8 cellular contexts compared by ENCODE assay signal in genomic region chr1:16906873-16907272, GRCh38.
"Had no signal": no experiment of that assay in that cellular context is flagged by ENCODE, and none has a peak within 500 bp of the region (broad histone marks: within the 10 kb centered on the region; RNA-seq: fewer than 3 reads in every experiment).

No MANE protein-coding gene starts in this region.

- H3K9me3 Mint-ChIP-seq: central memory CD8-positive, alpha-beta T cell had no signal

- H3K4me3 ChIP-seq: lower lobe of right lung, smooth muscle cell, tibial nerve had no signal

- DNase-seq: activated CD4-positive, alpha-beta T cell treated with anti-CD3 and anti-CD28 coated beads, Interleukin-2, amount 50 U/mL, for 4 hours; lower lobe of right lung; midbrain had no signal

- H3K27me3 ChIP-seq: tibial nerve had no signal

- H3K4me2 ChIP-seq: smooth muscle cell had no signal

- H3K4me1 ChIP-seq: lower lobe of right lung had no signal

- H3K4me3 Mint-ChIP-seq: central memory CD8-positive, alpha-beta T cell; T-helper 1 cell treated with Interleukin-12 subunit alpha and Interleukin-12 subunit beta and Interleukin-4 antibody, amounts not matched to agents 30 μg/mL and 1 μg/mL, for 36 hours had no signal

- H3K27ac ChIP-seq: lower lobe of right lung had no signal

- H3K36me3 ChIP-seq: lower lobe of right lung, tibial nerve had no signal

- ATAC-seq: lower lobe of right lung, right cardiac atrium had no signal

- H3K27me3 Mint-ChIP-seq: central memory CD8-positive, alpha-beta T cell had no signal
